Comparison of ENCODE assay signal across 21 cellular contexts in the genomic region with DNA sequence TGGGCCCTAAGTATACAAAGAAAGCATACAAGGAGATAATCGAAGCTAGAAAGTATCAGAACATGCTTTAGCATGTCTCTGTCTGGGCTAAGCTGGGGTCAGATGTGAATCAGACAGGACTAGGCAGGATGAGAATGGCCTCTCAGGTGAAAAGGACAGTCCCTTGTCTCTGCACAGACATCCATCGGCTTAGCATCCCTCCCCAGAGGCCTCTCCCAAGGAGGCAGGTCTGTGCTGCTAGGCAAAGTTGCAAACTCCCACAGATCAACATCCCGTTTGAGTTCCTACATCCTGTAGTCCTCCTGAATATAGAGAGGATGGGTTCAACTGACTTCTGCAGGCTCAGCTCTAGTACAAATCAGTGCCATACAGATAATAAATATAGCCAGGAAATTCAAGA. TPM values are rescaled to one million over a fixed set of nuclear protein-coding genes. Genes with fewer than 3 reads are reported as not detected.
DNase-seq lines count a peak whose midpoint lies in the region; ATAC-seq, FAIRE-seq and TF ChIP-seq lines count a peak whose summit lies in the region.
"Had no signal": no experiment of that assay in that cellular context is flagged by ENCODE, and none has a peak within 500 bp of the region (broad histone marks: within the 10 kb centered on the region; RNA-seq: fewer than 3 reads in every experiment).

No MANE protein-coding gene starts in this region.

- H3K27ac ChIP-seq in BLaER1, result peak overlapping the region; percentile 43; the same call in 1 of the 2 replicates
- peak overlapping the region; percentile 98 for H3K27ac ChIP-seq in OCI-LY1 (ENCODE audit: low read depth, low read length, poor library complexity, severe bottlenecking)
- no peak overlapping the region for H3K27ac ChIP-seq in H1 (ENCODE audit: low read depth, low read length)
- no peak overlapping the region for H3K27ac ChIP-seq in PC-3 (ENCODE audit: low read length)
- H3K27ac ChIP-seq: GM23248 had no signal

- H3K18ac ChIP-seq in H1 (ENCODE audit: extremely low read depth, low read length), result no peak overlapping the region

- TF ChIP-seq CTCF in OCI-LY1 (IDR thresholded peaks at IDR 0.05; ENCODE audit: low read length), result no peak
- no peak for TF ChIP-seq CTCF in H1 (IDR thresholded peaks at IDR 0.05; ENCODE audit: control extremely low read depth in 1 of 3, insufficient read depth in 1 of 3, low read depth in 1 of 3, low read length in 3 of 3)
- TF ChIP-seq CTCF in nephron (IDR thresholded peaks at IDR 0.05; ENCODE audit: unreplicated experiment in 3 of 3), result no peak
- TF ChIP-seq CTCF in PC-3 (conservative IDR thresholded peaks at IDR 0.05; ENCODE audit: low read depth, low read length), result no peak
- no peak for TF ChIP-seq CTCF in D721Med (IDR thresholded peaks at IDR 0.05; ENCODE audit: insufficient read depth, missing control alignments)

- CTCF ChIA-PET in H1 (lab: Charles Lee; ENCODE audit: partially characterized antibody), result interaction anchor here (1.1 kb wide), 1 partner anchor 9 kb away, joined by 4 read pairs; no protein-coding TSS in a partner anchor
- CTCF ChIA-PET in PC-3 (lab: Charles Lee), result no interaction called here

- no peaks in the 10 kb centered on the region for H3K27me3 ChIP-seq in BLaER1
- no peaks in the 10 kb centered on the region for H3K27me3 ChIP-seq in OCI-LY1 (ENCODE audit: insufficient read depth, low read length)
- no peaks in the 10 kb centered on the region for H3K27me3 ChIP-seq in H1 (replicated peaks in 1 of 4; ENCODE audit: control insufficient read depth in 3 of 4, extremely low read depth in 1 of 4, insufficient read depth in 3 of 4, low read length in 3 of 4)
- H3K27me3 ChIP-seq in PC-3 (ENCODE audit: low read length), result no peaks in the 10 kb centered on the region

- H2BK15ac ChIP-seq in H1 (ENCODE audit: low read length), result peak overlapping the region; percentile 65; the same call in 1 of the 2 replicates

- no peak for FAIRE-seq in H1 (lab: Jason Lieb, UNC)
- no peak for FAIRE-seq in D721Med (lab: Jason Lieb, UNC)
- FAIRE-seq: A204.1, GM19239, RCC 7860 had no signal

- H3K4me3 ChIP-seq in BLaER1, result no peak overlapping the region
- H3K4me3 ChIP-seq in OCI-LY1 (ENCODE audit: low read depth, low read length, poor library complexity, severe bottlenecking), result no peak overlapping the region
- no peak overlapping the region for H3K4me3 ChIP-seq in H1 (ENCODE audit: extremely low read depth in 1 of 4, insufficient read depth in 2 of 4, low read depth in 3 of 4, low read length in 4 of 4)
- H3K4me3 ChIP-seq in PC-3 (ENCODE audit: low read length), result no peak overlapping the region
- H3K4me3 ChIP-seq: GM23248 had no signal

- no peak overlapping the region for H2AK5ac ChIP-seq in H1 (ENCODE audit: low read depth, low read length)

- intact Hi-C loops in PC-3 (cut with micrococcal nuclease), result no loop called here

- H4K5ac ChIP-seq in H1 (ENCODE audit: insufficient read length, low read depth, low read length), result no peak overlapping the region

- H3K36me3 Mint-ChIP-seq in nephron (ENCODE audit: low read depth), result no peaks in the 10 kb centered on the region
- H3K36me3 Mint-ChIP-seq: CD4-positive, CD25-positive, alpha-beta regulatory T cell had no signal

- H2AFZ ChIP-seq in OCI-LY1 (ENCODE audit: low read length), result no peak overlapping the region
- no peak overlapping the region for H2AFZ ChIP-seq in H1 (ENCODE audit: low read length)
- no peak overlapping the region for H2AFZ ChIP-seq in PC-3 (ENCODE audit: low read length)
- H2AFZ ChIP-seq: GM23248 had no signal

- no peak overlapping the region for H3K4ac ChIP-seq in H1 (replicated peaks; ENCODE audit: insufficient read length, low read depth, low read length)

- H3K79me2 ChIP-seq in OCI-LY1 (ENCODE audit: insufficient read depth, low read length) (no peaks in the 10 kb centered on the region), H1 (ENCODE audit: control insufficient read depth in 1 of 2, insufficient read depth in 2 of 2, low read length in 2 of 2) (no peaks in the 10 kb centered on the region), PC-3 (ENCODE audit: low read length) (peaks cover 21% of the 10 kb centered on the region; the same call in 1 of the 2 replicates)

- 0 out of 2 replicates have a peak overlapping the region, but pooled peaks have one; percentile 29 for H2BK12ac ChIP-seq in H1 (ENCODE audit: low read depth, low read length)

- H2BK20ac ChIP-seq in H1 (ENCODE audit: low read length), result peak overlapping the region; percentile 75; the same call in 1 of the 2 replicates

- H3K4me1 ChIP-seq in BLaER1 (peaks cover 99% of the 10 kb centered on the region), OCI-LY1 (ENCODE audit: insufficient read depth, low read length, severe bottlenecking) (peaks cover 100% of the 10 kb centered on the region), H1 (replicated peaks in 1 of 4; ENCODE audit: control insufficient read depth in 3 of 4, insufficient read depth in 4 of 4, low read length in 3 of 4) (peaks cover 6 to 32% (median 26%) of the 10 kb centered on the region in 4 experiments), PC-3 (ENCODE audit: insufficient read depth, low read length) (peaks cover 23% of the 10 kb centered on the region)

- peaks cover 4% of the 10 kb centered on the region for H3K79me1 ChIP-seq in H1 (ENCODE audit: low read depth, low read length)

- H4K20me1 ChIP-seq in BLaER1 (peaks cover 83% of the 10 kb centered on the region), OCI-LY1 (ENCODE audit: insufficient read depth, low read length) (no peaks in the 10 kb centered on the region), H1 (replicated peaks in 1 of 2; ENCODE audit: control insufficient read depth in 1 of 2, insufficient read depth in 2 of 2, low read length in 2 of 2) (no peaks in the 10 kb centered on the region), PC-3 (ENCODE audit: low read length) (no peaks in the 10 kb centered on the region)

- no peak overlapping the region for H3K56ac ChIP-seq in H1 (replicated peaks; ENCODE audit: insufficient read length, low read depth, low read length)

- H3K4me1 Mint-ChIP-seq in nephron, result peaks cover 74% of the 10 kb centered on the region

- no peak for TF ChIP-seq EP300 in H1 (IDR thresholded peaks at IDR 0.05; ENCODE audit: borderline replicate concordance in 1 of 2, low read depth in 2 of 2, low read length in 2 of 2)

- H3K4me2 ChIP-seq in BLaER1 (peak overlapping the region; percentile 99), OCI-LY1 (ENCODE audit: low read length) (no peak overlapping the region; the same call in 1 of the 2 replicates), H1 (ENCODE audit: insufficient read depth in 1 of 2, low read depth in 2 of 2, low read length in 2 of 2) (no peak overlapping the region), PC-3 (ENCODE audit: low read length) (no peak overlapping the region)

- H2BK120ac ChIP-seq in H1 (replicated peaks; ENCODE audit: low read depth, low read length), result no peak overlapping the region

- H3K9me3 ChIP-seq in BLaER1 (no peaks in the 10 kb centered on the region), OCI-LY1 (ENCODE audit: low read length) (no peaks in the 10 kb centered on the region), H1 (ENCODE audit: insufficient read depth in 2 of 2, low read depth in 1 of 2, low read length in 1 of 2) (no peaks in the 10 kb centered on the region), PC-3 (ENCODE audit: low read length) (no peaks in the 10 kb centered on the region)

- ATAC-seq in PC-3, result no peak

- DNase-seq in H1 (ENCODE audit: low read depth in 1 of 2, low spot score in 2 of 2) (no peak), midbrain (lab: John Stamatoyannopoulos, UW) (no peak), PC-3 (no peak), NCI-H2107 (lab: John Stamatoyannopoulos, UW) (no peak), D721Med (ENCODE audit: insufficient read length, low spot score) (no peak)
- DNase-seq: Calu3; CD4-positive, CD25-positive, alpha-beta regulatory T cell; DMS79; GF-D8; GM23248; NCI-H1105; NCI-H1694 treated with DMSO at 0.1 percent for 48 hours; NCI-H446 treated with DMSO at 0.1 percent for 48 hours; NCI-H774; SIG-M5 had no signal

- H3K9me2 ChIP-seq in OCI-LY1 (ENCODE audit: low read depth, low read length), result no peaks in the 10 kb centered on the region
- no peaks in the 10 kb centered on the region for H3K9me2 ChIP-seq in PC-3 (replicated peaks; ENCODE audit: low read length)

- H3K27me3 Mint-ChIP-seq in nephron (ENCODE audit: low read depth), result peaks cover 5% of the 10 kb centered on the region

- POLR2A ChIA-PET in H1 (lab: Charles Lee; ENCODE audit: partially characterized antibody) (interaction anchor here (1.4 kb wide), 1 partner anchor 19 kb away, joined by 3 read pairs; no protein-coding TSS in a partner anchor), PC-3 (lab: Charles Lee; ENCODE audit: unreplicated experiment) (no interaction called here)

- no peak overlapping the region for H3K4me3 Mint-ChIP-seq in nephron
- H3K4me3 Mint-ChIP-seq: CD4-positive, CD25-positive, alpha-beta regulatory T cell had no signal

- no peak overlapping the region for H4K91ac ChIP-seq in H1 (replicated peaks; ENCODE audit: insufficient read length, low read length)

- H3K14ac ChIP-seq in H1 (ENCODE audit: insufficient read length), result no peak overlapping the region

- H3K36me3 ChIP-seq in BLaER1 (peaks cover 36% of the 10 kb centered on the region), OCI-LY1 (ENCODE audit: insufficient read depth, low read length) (no peaks in the 10 kb centered on the region), H1 (ENCODE audit: control insufficient read depth in 2 of 4, insufficient read depth in 4 of 4, low read length in 3 of 4) (no peaks in the 10 kb centered on the region), PC-3 (ENCODE audit: low read depth, low read length) (no peaks in the 10 kb centered on the region)

- TF ChIP-seq POLR2A in H1 (IDR thresholded peaks at IDR 0.05; ENCODE audit: control extremely low read depth in 1 of 2, low read depth in 2 of 2, low read length in 2 of 2), result no peak

- WGBS in H1 (ENCODE audit: extremely low coverage in 1 of 2, insufficient coverage in 1 of 2, insufficient read length in 1 of 2, insufficient replicate concordance in 2 of 2, low coverage in 1 of 2, low lambda C conversion rate in 2 of 2, missing lambda C conversion rate in 1 of 2), 2 experiments, result 77% methylated on average over 3 of the region's 3 CpGs; no CpG with 5 or more reads in 1 of the 2 experiments

- no TSS peak for BruUV-seq in PC-3 (replicated peaks; lab: Mats Ljungman, UMichigan)

- no peaks in the 10 kb centered on the region for H3K23me2 ChIP-seq in H1 (ENCODE audit: low read depth, low read length)

- H4K8ac ChIP-seq in H1 (ENCODE audit: extremely low read depth, insufficient read depth, low read length), result no peak overlapping the region

- no peaks in the 10 kb centered on the region for H3K9me3 Mint-ChIP-seq in nephron
- H3K9me3 Mint-ChIP-seq: CD4-positive, CD25-positive, alpha-beta regulatory T cell had no signal

- H2BK5ac ChIP-seq in H1 (ENCODE audit: low read depth, low read length), result peak overlapping the region; percentile 60; the same call in 1 of the 2 replicates

- TF ChIP-seq RAD21 in H1 (IDR thresholded peaks at IDR 0.05 in 1 of 2, conservative IDR thresholded peaks at IDR 0.05 in 1 of 2; ENCODE audit: low read depth in 2 of 2, low read length in 2 of 2), result no peak

- H3K9ac ChIP-seq in BLaER1 (no peak overlapping the region; the same call in 1 of the 2 replicates), OCI-LY1 (ENCODE audit: low read length) (no peak overlapping the region; the same call in 1 of the 2 replicates), H1 (replicated peaks in 1 of 4; ENCODE audit: extremely low read depth in 1 of 4, low read depth in 3 of 4, low read length in 3 of 4) (no peak overlapping the region), PC-3 (ENCODE audit: low read length) (no peak overlapping the region)
- H3K9ac ChIP-seq: GM23248 had no signal

- no peak overlapping the region for H3K23ac ChIP-seq in H1 (ENCODE audit: insufficient read length)

- H3K27ac Mint-ChIP-seq in nephron, result peak overlapping the region; percentile 41 to 94 (median 83)
- H3K27ac Mint-ChIP-seq: CD4-positive, CD25-positive, alpha-beta regulatory T cell had no signal

- H3F3A ChIP-seq in OCI-LY1 (ENCODE audit: insufficient read depth, low read length), result peaks cover 8% of the 10 kb centered on the region
- no peaks in the 10 kb centered on the region for H3F3A ChIP-seq in PC-3 (ENCODE audit: low read length, unreplicated experiment)

RNA-seq across cellular contexts. Expression of a gene that starts 24.5 kb away (rescaled TPM):
- 9.1 and 9.4 TPM in 2 replicates for total RNA-seq in H1 (2021; fragmentation: NEBNext Ultra II Directional; extraction: Animal tissue kit (Norgen Biotek cat#: 25700))
- polyA plus RNA-seq in H1 (2011; rRNA removed), result 7.4 and 8.8 TPM in 2 replicates
- 6.8 TPM for polyA plus RNA-seq in H1 (2011; cell fraction: cytosol; rRNA removed)
- polyA plus RNA-seq in H1 (2011; cell fraction: nucleus; rRNA removed), result 9.3 TPM
- 5.7 to 7.3 TPM (median 6.0 TPM) in 4 replicates for polyA plus RNA-seq in H1 (2012, experiment 1 of 2)
- 2.3 TPM for polyA plus RNA-seq in H1 (2012, experiment 2 of 2)
- polyA plus RNA-seq in H1 (2013, experiment 1 of 2), result 4.7 TPM
- 5.0 TPM for polyA plus RNA-seq in H1 (2013, experiment 2 of 2)
- 17.4 and 19.5 TPM in 2 replicates for polyA minus RNA-seq in H1 (2011; rRNA and poly(A)+ RNA removed)
- polyA minus RNA-seq in H1 (2011; cell fraction: cytosol; rRNA and poly(A)+ RNA removed), result 7.5 TPM
- 15.1 TPM for polyA minus RNA-seq in H1 (2011; cell fraction: nucleus; rRNA and poly(A)+ RNA removed)
- total RNA-seq in PC-3 (2014; rRNA removed), result 16.4 and 17.1 TPM in 2 replicates

Comparison
In these comparisons a context has a peak if more than half of its experiments do, and no peak if none do; other contexts are left out.
1. H3K27ac ChIP-seq: peak in BLaER1 (single experiment) and OCI-LY1 (single experiment); none in H1 (single experiment) and PC-3 (single experiment).